In the genomic region with DNA sequence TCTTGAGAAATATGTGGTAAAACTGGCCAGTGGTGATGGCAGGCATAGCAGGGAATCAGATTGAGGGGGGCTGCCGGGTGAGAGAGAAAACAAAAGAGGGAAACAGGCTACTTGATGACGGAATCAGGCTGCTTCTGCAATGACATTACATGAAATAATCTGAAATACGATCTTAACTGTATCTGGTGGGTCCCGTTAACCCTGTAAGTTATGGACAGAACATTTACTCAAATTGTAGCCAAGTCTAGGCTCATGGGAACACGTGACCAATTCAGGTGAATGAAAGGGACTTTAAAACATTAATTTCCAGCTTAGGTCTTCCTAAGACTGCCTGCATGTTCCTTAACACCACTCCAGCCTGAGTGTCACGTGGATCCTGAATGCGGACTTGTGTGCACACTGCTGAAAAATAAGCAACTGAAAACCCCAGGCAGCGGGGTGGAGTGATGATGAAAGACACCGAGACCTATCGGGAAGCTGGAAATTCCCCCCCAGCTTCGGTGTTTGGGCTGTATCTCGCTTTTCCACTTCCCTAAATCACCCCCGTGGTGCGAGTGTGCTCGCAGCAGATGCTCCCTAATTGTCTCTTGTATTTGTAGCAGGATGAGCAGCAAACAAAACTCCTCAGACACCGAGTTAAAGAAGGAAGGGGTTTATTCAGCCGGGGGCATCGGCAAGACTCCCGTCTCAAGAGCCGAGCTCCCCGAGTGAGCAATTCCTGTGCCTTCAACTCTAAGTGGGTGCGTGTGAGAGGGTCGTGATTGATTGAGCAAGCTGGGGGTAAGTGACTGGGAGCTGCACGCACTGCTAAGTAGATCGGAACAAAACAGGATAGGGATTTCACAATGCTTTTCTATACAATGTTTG, we compare ENCODE assay signal across 8 cellular contexts.
DNase-seq lines count a peak whose midpoint lies in the region; ATAC-seq and TF ChIP-seq lines count a peak whose summit lies in the region.

No MANE protein-coding gene starts in this region.

- H3K4me3 ChIP-seq in hepatocyte: no peak overlapping the region

- H3K79me2 ChIP-seq in hepatocyte: no peaks in the 10 kb centered on the region

- H3K4me1 Mint-ChIP-seq in T-helper 1 cell treated with Interleukin-12 subunit alpha and Interleukin-12 subunit beta and Interleukin-4 antibody, amounts not matched to agents 30 μg/mL and 1 μg/mL, for 36 hours (ENCODE audit: low read depth): peaks cover 19% of the 10 kb centered on the region
- peaks cover 24 to 42% of the 10 kb centered on the region in 2 donors for H3K4me1 Mint-ChIP-seq in stimulated activated naive B cell treated with anti-CD40 and anti-IgM and Interleukin-4, amounts not matched to agents 10 μg/mL and 1 μg/mL and 100 μg/mL, for 72 hours

- WGBS in hepatocyte (ENCODE audit: low lambda C conversion rate, missing lambda C conversion rate): 26% methylated on average over 25 of the region's 25 CpGs

- DNase-seq in T-helper 1 cell (no peak), SKM-1 treated with dmso at 0.1 percent for 144 hours (lab: John Stamatoyannopoulos, UW; ENCODE audit: unreplicated experiment) (peak; percentile 80), hepatocyte (ENCODE audit: low spot score) (peak; percentile 49), hepatic stellate cell (ENCODE audit: low spot score) (no peak)
- DNase-seq in stimulated activated naive B cell treated with anti-CD40 and anti-IgM and Interleukin-4, amounts not matched to agents 10 μg/mL and 1 μg/mL and 100 μg/mL, for 72 hours: peak; percentile 44

- no peaks in the 10 kb centered on the region for H3K9me2 ChIP-seq in hepatocyte (replicated peaks; ENCODE audit: insufficient read depth)

- peaks cover 48% of the 10 kb centered on the region for H3K27me3 ChIP-seq in hepatocyte

- H3K36me3 ChIP-seq in hepatocyte (replicated peaks; ENCODE audit: insufficient read depth, low read depth): no peaks in the 10 kb centered on the region

- peaks cover 82% of the 10 kb centered on the region for H3K27me3 Mint-ChIP-seq in T-helper 1 cell treated with Interleukin-12 subunit alpha and Interleukin-12 subunit beta and Interleukin-4 antibody, amounts not matched to agents 30 μg/mL and 1 μg/mL, for 36 hours (ENCODE audit: low read depth)
- peaks cover 17 to 20% of the 10 kb centered on the region in 2 donors for H3K27me3 Mint-ChIP-seq in stimulated activated naive B cell treated with anti-CD40 and anti-IgM and Interleukin-4, amounts not matched to agents 10 μg/mL and 1 μg/mL and 100 μg/mL, for 72 hours

- no peak overlapping the region for H3K27ac ChIP-seq in hepatocyte

- peak; percentile 67 to 72 for ATAC-seq in stimulated activated naive B cell treated with anti-CD40 and anti-IgM and Interleukin-4, amounts not matched to agents 10 μg/mL and 1 μg/mL and 100 μg/mL, for 72 hours (replicated peaks)
- ATAC-seq in GM21717 (IDR thresholded peaks at IDR 0.05; ENCODE audit: unreplicated experiment) (no peak), GM18505 (IDR thresholded peaks at IDR 0.05; ENCODE audit: unreplicated experiment) (no peak)

- no peak for TF ChIP-seq POLR2A in GM18505 (IDR thresholded peaks at IDR 0.05; ENCODE audit: borderline replicate concordance, extremely low read depth, insufficient read depth, insufficient read length)

- H3K36me3 Mint-ChIP-seq in T-helper 1 cell treated with Interleukin-12 subunit alpha and Interleukin-12 subunit beta and Interleukin-4 antibody, amounts not matched to agents 30 μg/mL and 1 μg/mL, for 36 hours (ENCODE audit: low read depth): no peaks in the 10 kb centered on the region
- peaks cover 0 to 3% of the 10 kb centered on the region in 2 donors for H3K36me3 Mint-ChIP-seq in stimulated activated naive B cell treated with anti-CD40 and anti-IgM and Interleukin-4, amounts not matched to agents 10 μg/mL and 1 μg/mL and 100 μg/mL, for 72 hours

- H3K9me3 Mint-ChIP-seq in T-helper 1 cell treated with Interleukin-12 subunit alpha and Interleukin-12 subunit beta and Interleukin-4 antibody, amounts not matched to agents 30 μg/mL and 1 μg/mL, for 36 hours: no peaks in the 10 kb centered on the region
- H3K9me3 Mint-ChIP-seq in stimulated activated naive B cell treated with anti-CD40 and anti-IgM and Interleukin-4, amounts not matched to agents 10 μg/mL and 1 μg/mL and 100 μg/mL, for 72 hours: no peaks in the 10 kb centered on the region

- H3K4me3 Mint-ChIP-seq in T-helper 1 cell treated with Interleukin-12 subunit alpha and Interleukin-12 subunit beta and Interleukin-4 antibody, amounts not matched to agents 30 μg/mL and 1 μg/mL, for 36 hours: peak overlapping the region; percentile 71
- peak overlapping the region; percentile 71 to 79 for H3K4me3 Mint-ChIP-seq in stimulated activated naive B cell treated with anti-CD40 and anti-IgM and Interleukin-4, amounts not matched to agents 10 μg/mL and 1 μg/mL and 100 μg/mL, for 72 hours

- no peak for TF ChIP-seq CTCF in hepatocyte (IDR thresholded peaks at IDR 0.05; ENCODE audit: poor library complexity)

- no peaks in the 10 kb centered on the region for H4K20me1 ChIP-seq in hepatocyte (ENCODE audit: insufficient read depth, poor library complexity, severe bottlenecking)

- H3K4me1 ChIP-seq in hepatocyte (ENCODE audit: insufficient read depth): peaks cover 11% of the 10 kb centered on the region

- H2AFZ ChIP-seq in hepatocyte: peak overlapping the region; percentile 3

- no peak overlapping the region for H3K27ac Mint-ChIP-seq in T-helper 1 cell treated with Interleukin-12 subunit alpha and Interleukin-12 subunit beta and Interleukin-4 antibody, amounts not matched to agents 30 μg/mL and 1 μg/mL, for 36 hours
- peak overlapping the region; percentile 31 for H3K27ac Mint-ChIP-seq in stimulated activated naive B cell treated with anti-CD40 and anti-IgM and Interleukin-4, amounts not matched to agents 10 μg/mL and 1 μg/mL and 100 μg/mL, for 72 hours

- no peaks in the 10 kb centered on the region for H3K9me3 ChIP-seq in hepatocyte (ENCODE audit: low read depth)

- H3K4me2 ChIP-seq in hepatocyte: peak overlapping the region; percentile 91

Comparison
In these comparisons a context has a peak if more than half of its experiments do, and no peak if none do; other contexts are left out.
1. DNase-seq: peak in SKM-1 treated with dmso at 0.1 percent for 144 hours (single experiment), hepatocyte (single experiment) and stimulated activated naive B cell treated with anti-CD40 and anti-IgM and Interleukin-4, amounts not matched to agents 10 μg/mL and 1 μg/mL and 100 μg/mL, for 72 hours (single experiment); none in T-helper 1 cell (0 of 5) and hepatic stellate cell (single experiment).
2. ATAC-seq: peak in stimulated activated naive B cell treated with anti-CD40 and anti-IgM and Interleukin-4, amounts not matched to agents 10 μg/mL and 1 μg/mL and 100 μg/mL, for 72 hours (2 of 2); none in GM21717 (single experiment) and GM18505 (single experiment).